ENCODE assay signal across 16 cellular contexts in genomic region chr7:139733751-139734150, GRCh38. TPM values are rescaled to one million over a fixed set of nuclear protein-coding genes. Genes with fewer than 3 reads are reported as not detected.
A peak's percentile ranks its signal among the peaks of the same experiment; 100 is the strongest.
DNase-seq lines count a peak whose midpoint lies in the region; ATAC-seq, FAIRE-seq and TF ChIP-seq lines count a peak whose summit lies in the region.
"Had no signal": no experiment of that assay in that cellular context is flagged by ENCODE, and none has a peak within 500 bp of the region (broad histone marks: within the 10 kb centered on the region; RNA-seq: fewer than 3 reads in every experiment).

No MANE protein-coding gene starts in this region.

- H3K36me3 ChIP-seq in K562 (ENCODE audit: control insufficient read depth, insufficient read depth, low read length): no peaks in the 10 kb centered on the region
- no peaks in the 10 kb centered on the region for H3K36me3 ChIP-seq in hepatocyte (replicated peaks; ENCODE audit: insufficient read depth, low read depth)
- peaks cover 0 to 5% (median 0%) of the 10 kb centered on the region in 5 donors for H3K36me3 ChIP-seq in subcutaneous abdominal adipose tissue (ENCODE audit: control insufficient read depth in 5 of 5, insufficient read depth in 5 of 5, low read length in 5 of 5)

- H4K20me1 ChIP-seq in K562 (replicated peaks; ENCODE audit: control insufficient read depth, insufficient read depth, low read length) (peaks cover 14% of the 10 kb centered on the region), hepatocyte (ENCODE audit: insufficient read depth, poor library complexity, severe bottlenecking) (peaks cover 44% of the 10 kb centered on the region)

- no peaks in the 10 kb centered on the region for H3K9me2 ChIP-seq in hepatocyte (replicated peaks; ENCODE audit: insufficient read depth)

- H3K4me3 Mint-ChIP-seq in activated CD4-positive, alpha-beta memory T cell treated with anti-CD3 and anti-CD28 coated beads, Interleukin-2, amount 10 ng/mL, durations not matched to agents 7 days and 5 days: no peak overlapping the region
- H3K4me3 Mint-ChIP-seq: activated T-cell treated with anti-CD3 and anti-CD28 coated beads, Interleukin-2, amount 50 U/mL, for 24 hours; T-helper 1 cell treated with Interleukin-12 subunit alpha and Interleukin-12 subunit beta and Interleukin-4 antibody, amounts not matched to agents 30 μg/mL and 1 μg/mL, for 36 hours had no signal

- H2AFZ ChIP-seq in K562 (ENCODE audit: low read depth, low read length) (no peak overlapping the region), hepatocyte (no peak overlapping the region)

- no peaks in the 10 kb centered on the region for H3K79me2 ChIP-seq in K562 (ENCODE audit: control insufficient read depth, insufficient read depth, low read length)
- H3K79me2 ChIP-seq in hepatocyte: peaks cover 93% of the 10 kb centered on the region

- H3K27me3 ChIP-seq in K562 (ENCODE audit: control insufficient read depth in 2 of 2, insufficient read depth in 2 of 2, low read length in 2 of 2) (peaks cover 0 to 10% of the 10 kb centered on the region in 2 experiments; a peak in 1 of 5 replicates), hepatocyte (no peaks in the 10 kb centered on the region), subcutaneous abdominal adipose tissue (ENCODE audit: control insufficient read depth in 5 of 5, insufficient read depth in 4 of 5, low read length in 5 of 5) (peaks cover 0 to 4% (median 0%) of the 10 kb centered on the region in 5 donors)
- H3K27me3 ChIP-seq: BLaER1 treated with 17β-estradiol and CSF1 and Interleukin-3, amounts not matched to agents 10 nM and 100 nM; body of pancreas had no signal

- CTCF ChIA-PET in K562 (lab: Yijun Ruan, JAX; ENCODE audit: low intra/inter-chr PET ratio): no interaction called here
- CTCF ChIA-PET in activated CD4-positive, alpha-beta memory T cell treated with anti-CD3 and anti-CD28 coated beads, Interleukin-2, amount 10 ng/mL, durations not matched to agents 7 days and 5 days (lab: Charles Lee): no interaction called here

- TF ChIP-seq EP300 in K562 (IDR thresholded peaks at IDR 0.05; ENCODE audit: low read length): no peak

- no TSS peak for BruUV-seq in K562 (replicated peaks; lab: Mats Ljungman, UMichigan)

- no peaks in the 10 kb centered on the region for H3K9me1 ChIP-seq in K562 (ENCODE audit: control insufficient read depth, insufficient read depth, low read length)

- no peak overlapping the region for H3K27ac Mint-ChIP-seq in activated CD4-positive, alpha-beta memory T cell treated with anti-CD3 and anti-CD28 coated beads, Interleukin-2, amount 10 ng/mL, durations not matched to agents 7 days and 5 days
- H3K27ac Mint-ChIP-seq: activated T-cell treated with anti-CD3 and anti-CD28 coated beads, Interleukin-2, amount 50 U/mL, for 24 hours; T-helper 1 cell treated with Interleukin-12 subunit alpha and Interleukin-12 subunit beta and Interleukin-4 antibody, amounts not matched to agents 30 μg/mL and 1 μg/mL, for 36 hours had no signal

- H3K4me2 ChIP-seq in K562 (ENCODE audit: insufficient read depth, low read length): no peak overlapping the region
- no peak overlapping the region for H3K4me2 ChIP-seq in hepatocyte

- H3K9me3 Mint-ChIP-seq in activated CD4-positive, alpha-beta memory T cell treated with anti-CD3 and anti-CD28 coated beads, Interleukin-2, amount 10 ng/mL, durations not matched to agents 7 days and 5 days: peaks cover 5% of the 10 kb centered on the region

- POLR2A ChIA-PET in K562 (lab: Yijun Ruan, JAX): interaction anchor here (1.0 kb wide), 1 partner anchor 14 kb away, joined by 3 read pairs; no protein-coding TSS in a partner anchor
- POLR2A ChIA-PET in activated CD4-positive, alpha-beta memory T cell treated with anti-CD3 and anti-CD28 coated beads, Interleukin-2, amount 10 ng/mL, durations not matched to agents 7 days and 5 days (lab: Charles Lee): no interaction called here

- ATAC-seq in K562: no peak
- no peak for ATAC-seq in GM21737 (IDR thresholded peaks at IDR 0.05; ENCODE audit: unreplicated experiment)
- ATAC-seq in SK-N-SH treated with all-trans-retinoic acid at 6 μM for 48 hours: no peak

- DNase-seq in NB4 (ENCODE audit: low read depth) (peak; percentile 57), K562 (ENCODE audit: extremely low read depth in 1 of 4, low spot score in 3 of 4) (no peak), hepatocyte (ENCODE audit: low spot score) (no peak), DMS79 treated with DMSO at 0.1 percent for 48 hours (lab: John Stamatoyannopoulos, UW) (no peak)
- no peak for DNase-seq in activated CD4-positive, alpha-beta memory T cell treated with anti-CD3 and anti-CD28 coated beads, Interleukin-2, amount 10 ng/mL, durations not matched to agents 7 days and 5 days
- DNase-seq: activated CD4-positive, alpha-beta T cell treated with anti-CD3 and anti-CD28 coated beads for 4 hours; activated T-cell treated with anti-CD3 and anti-CD28 coated beads, Interleukin-2, amount 50 U/mL, for 24 hours; NCI-H345; OCI-M1; stimulated activated CD4-positive, alpha-beta T cell treated with anti-CD3 and anti-CD28 coated beads, Interleukin-2, amount 100 ng/mL, for 24 hours had no signal

- H3K9me3 ChIP-seq in K562 (replicated peaks; ENCODE audit: control insufficient read depth, insufficient read depth, low read depth, low read length) (no peaks in the 10 kb centered on the region), hepatocyte (ENCODE audit: low read depth) (no peaks in the 10 kb centered on the region), subcutaneous abdominal adipose tissue (ENCODE audit: control insufficient read depth in 5 of 5, low read length in 5 of 5) (peaks cover 0 to 3% (median 0%) of the 10 kb centered on the region in 5 donors)
- H3K9me3 ChIP-seq: body of pancreas had no signal

- TF ChIP-seq POLR2A in NB4 (IDR thresholded peaks at IDR 0.05; ENCODE audit: extremely low read depth, insufficient read length) (no peak), K562 (conservative IDR thresholded peaks at IDR 0.05) (no peak)

- H3K36me3 Mint-ChIP-seq in activated CD4-positive, alpha-beta memory T cell treated with anti-CD3 and anti-CD28 coated beads, Interleukin-2, amount 10 ng/mL, durations not matched to agents 7 days and 5 days (ENCODE audit: low read depth): peaks cover 32% of the 10 kb centered on the region

- H3K9ac ChIP-seq in K562 (ENCODE audit: insufficient read depth in 1 of 2, low read depth in 2 of 2, low read length in 2 of 2) (no peak overlapping the region), subcutaneous abdominal adipose tissue (ENCODE audit: low read length in 5 of 5) (peak overlapping the region in 3 of 5 donors; percentile 44 to 91 (median 64))
- H3K9ac ChIP-seq: BLaER1 treated with 17β-estradiol and CSF1 and Interleukin-3, amounts not matched to agents 10 nM and 100 nM had no signal

- H3K27ac ChIP-seq in K562 (ENCODE audit: extremely low read depth, low read depth, low read length): no peak overlapping the region
- H3K27ac ChIP-seq in hepatocyte: peak overlapping the region; percentile 80
- H3K27ac ChIP-seq in subcutaneous abdominal adipose tissue (ENCODE audit: low read depth, low read length): peak overlapping the region; percentile 92
- H3K27ac ChIP-seq: BLaER1 treated with 17β-estradiol and CSF1 and Interleukin-3, amounts not matched to agents 10 nM and 100 nM had no signal

- in situ Hi-C loops in K562 (cut with MboI): no loop called here

- no peaks in the 10 kb centered on the region for H3K27me3 Mint-ChIP-seq in activated CD4-positive, alpha-beta memory T cell treated with anti-CD3 and anti-CD28 coated beads, Interleukin-2, amount 10 ng/mL, durations not matched to agents 7 days and 5 days
- H3K27me3 Mint-ChIP-seq: activated T-cell treated with anti-CD3 and anti-CD28 coated beads, Interleukin-2, amount 50 U/mL, for 24 hours had no signal

- H3K4me3 ChIP-seq in NB4 (ENCODE audit: low read depth, low read length) (no peak overlapping the region), K562 (no peak overlapping the region), hepatocyte (no peak overlapping the region), subcutaneous abdominal adipose tissue (ENCODE audit: low read depth in 1 of 5, low read length in 5 of 5) (no peak overlapping the region)
- H3K4me3 ChIP-seq: BLaER1 treated with 17β-estradiol and CSF1 and Interleukin-3, amounts not matched to agents 10 nM and 100 nM; body of pancreas had no signal

- peak; percentile 11 for FAIRE-seq in K562 (lab: Jason Lieb, UNC)

- H3K4me1 ChIP-seq in K562 (replicated peaks in 1 of 2; ENCODE audit: control insufficient read depth in 2 of 2, insufficient read depth in 2 of 2, low read length in 2 of 2) (no peaks in the 10 kb centered on the region), hepatocyte (ENCODE audit: insufficient read depth) (peaks cover 29% of the 10 kb centered on the region), subcutaneous abdominal adipose tissue (ENCODE audit: control insufficient read depth in 5 of 5, insufficient read depth in 5 of 5, low read length in 5 of 5) (peaks cover 18 to 77% (median 68%) of the 10 kb centered on the region in 5 donors)

- intact Hi-C loops in K562 (cut with micrococcal nuclease): no loop called here

- no peak for TF ChIP-seq RAD21 in K562 (CRISPR knock-in tag; conservative IDR thresholded peaks at IDR 0.05 in 1 of 2, IDR thresholded peaks at IDR 0.05 in 1 of 2)

- TF ChIP-seq CTCF in NB4 (IDR thresholded peaks at IDR 0.05; ENCODE audit: low read depth, low read length) (no peak), K562 (IDR thresholded peaks at IDR 0.05 in 2 of 3, conservative IDR thresholded peaks at IDR 0.05 in 1 of 3; ENCODE audit: insufficient read depth in 2 of 3, low read depth in 1 of 3, low read length in 3 of 3) (no peak), hepatocyte (IDR thresholded peaks at IDR 0.05; ENCODE audit: poor library complexity) (no peak)

- 59% methylated on average over 7 of the region's 7 CpGs for WGBS in K562 (ENCODE audit: insufficient coverage, low coverage, missing lambda C conversion rate)
- 94% methylated on average over 7 of the region's 7 CpGs for WGBS in hepatocyte (ENCODE audit: low lambda C conversion rate, missing lambda C conversion rate)

- peaks cover 43% of the 10 kb centered on the region for H3K4me1 Mint-ChIP-seq in activated CD4-positive, alpha-beta memory T cell treated with anti-CD3 and anti-CD28 coated beads, Interleukin-2, amount 10 ng/mL, durations not matched to agents 7 days and 5 days

RNA-seq across cellular contexts. Expression of gene HIPK2, which starts 44.0 kb away (rescaled TPM):
- 51.9 and 59.2 TPM in 2 replicates for total RNA-seq in K562 (2011; cell fraction: chromatin; rRNA removed; ENCODE audit: low replicate concordance)
- total RNA-seq in K562 (2011; cell fraction: nucleolus; rRNA removed): 15.1 and 17.3 TPM in 2 replicates
- 16.6 and 21.8 TPM in 2 replicates for total RNA-seq in K562 (2011; cell fraction: nucleoplasm; rRNA removed)
- total RNA-seq in K562 (2014; rRNA removed) (3.8 and 5.7 TPM in 2 replicates), K562 (2014; rRNA removed; fragmentation: Illumina TruSeq; extraction: Trizol) (5.4 and 5.5 TPM in 2 replicates), K562 (2015; rRNA removed; fragmentation: Illumina TruSeq; extraction: Trizol) (3.9 and 4.4 TPM in 2 replicates), K562 (2021) (17.5 and 19.8 TPM in 2 replicates), hepatocyte (18.5 and 22.9 TPM in 2 replicates)
- polyA plus RNA-seq in K562 (2011; rRNA removed) (8.8 and 10.0 TPM in 2 replicates), K562 (2014; fragmentation: Illumina TruSeq; extraction: Trizol) (9.9 and 10.1 TPM in 2 replicates), K562 (2014; fragmentation: Nextera tagmentation; extraction: Ambion mirVana) (1 to 10 TPM in 1 of 2 experiments, under 1 TPM in 1; 0.69 to 1.6 TPM), K562 (2014; rRNA removed) (5.1 and 5.5 TPM in 2 replicates), hepatocyte (12.2 and 18.2 TPM in 2 replicates)
- polyA plus RNA-seq in K562 (2011; cell fraction: cytosol; rRNA removed): 6.5 and 10.7 TPM in 2 replicates
- polyA plus RNA-seq in K562 (2011; cell fraction: nucleus; rRNA removed): 15.6 and 30.0 TPM in 2 replicates
- polyA plus RNA-seq in K562 (2012): 4.7 and 7.4 TPM in 2 replicates
- 31.9 and 34.7 TPM in 2 replicates for polyA minus RNA-seq in K562 (2011; rRNA and poly(A)+ RNA removed)
- polyA minus RNA-seq in K562 (2011; cell fraction: cytosol; rRNA and poly(A)+ RNA removed): 25.2 and 25.9 TPM in 2 replicates
- 17.0 and 17.8 TPM in 2 replicates for polyA minus RNA-seq in K562 (2011; cell fraction: nucleus; rRNA and poly(A)+ RNA removed)
- 10 to 100 TPM; 24.0 to 25.2 TPM for total RNA-seq in activated CD4-positive, alpha-beta memory T cell treated with anti-CD3 and anti-CD28 coated beads, Interleukin-2, amount 10 ng/mL, durations not matched to agents 7 days and 5 days

Comparison
In these comparisons a context has a peak if more than half of its experiments do, and no peak if none do; other contexts are left out.
1. H3K9ac ChIP-seq: peak in subcutaneous abdominal adipose tissue (3 of 5); none in K562 (0 of 2).